Comparison of ENCODE assay signal across 9 cellular contexts in the genomic region with DNA sequence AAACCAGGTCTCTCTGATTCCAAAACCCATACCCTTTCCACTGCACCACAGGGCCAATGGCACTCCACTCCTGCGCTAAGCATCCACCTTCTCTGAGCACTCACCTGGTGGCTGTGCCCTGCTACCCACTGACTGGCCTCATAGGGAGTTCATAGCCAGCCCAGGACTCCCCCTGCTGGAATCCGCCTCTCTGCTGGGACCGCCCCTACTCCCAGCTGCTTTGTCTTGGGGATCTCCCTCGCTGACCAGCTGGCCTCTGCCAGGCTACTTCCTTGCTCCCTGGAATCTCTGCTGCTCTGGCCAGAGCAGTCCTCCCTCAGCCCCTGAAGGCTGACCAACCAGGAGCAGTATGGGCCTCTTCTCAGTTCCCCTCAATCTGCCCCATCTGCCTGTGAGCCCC.
DNase-seq lines count a peak whose midpoint lies in the region; ATAC-seq, FAIRE-seq and TF ChIP-seq lines count a peak whose summit lies in the region.
"Had no signal": no experiment of that assay in that cellular context is flagged by ENCODE, and none has a peak within 500 bp of the region (broad histone marks: within the 10 kb centered on the region; RNA-seq: fewer than 3 reads in every experiment).

No MANE protein-coding gene starts in this region.

- H3K4me2 ChIP-seq in H1 (ENCODE audit: insufficient read depth in 1 of 2, low read depth in 2 of 2, low read length in 2 of 2): peak overlapping the region in 1 of 2 experiments; percentile 15; a peak in 1 of 4 replicates

- peak; percentile 80 for ATAC-seq in GM19397 (IDR thresholded peaks at IDR 0.05; ENCODE audit: unreplicated experiment)
- ATAC-seq in HG03342 (IDR thresholded peaks at IDR 0.05; ENCODE audit: unreplicated experiment): peak; percentile 92

- CTCF ChIA-PET in H1 (lab: Charles Lee; ENCODE audit: partially characterized antibody): interaction anchor here (0.6 to 2.7 kb wide), 16 partner anchors 9 to 373 kb away, joined by 3 to 13 read pairs (median 4); no protein-coding TSS in a partner anchor

- no peak overlapping the region for H4K91ac ChIP-seq in H1 (replicated peaks; ENCODE audit: insufficient read length, low read length)

- peak; percentile 12; the same call in 1 of the 2 replicates for TF ChIP-seq CTCF in C4-2B (conservative IDR thresholded peaks at IDR 0.05)
- peak; percentile 59 to 68 (median 62) for TF ChIP-seq CTCF in H1 (IDR thresholded peaks at IDR 0.05; ENCODE audit: control extremely low read depth in 1 of 3, insufficient read depth in 1 of 3, low read depth in 1 of 3, low read length in 3 of 3)
- no peak for TF ChIP-seq CTCF in CD14-positive monocyte (IDR thresholded peaks at IDR 0.05)

- peak overlapping the region; percentile 18; the same call in 1 of the 2 replicates for H2AFZ ChIP-seq in H1 (ENCODE audit: low read length)

- H2BK15ac ChIP-seq in H1 (ENCODE audit: low read length): no peak overlapping the region; the same call in 1 of the 2 replicates

- no peak overlapping the region for H2BK5ac ChIP-seq in H1 (ENCODE audit: low read depth, low read length)

- H3K4me1 Mint-ChIP-seq in CD14-positive monocyte (no peaks in the 10 kb centered on the region), immature natural killer cell (no peaks in the 10 kb centered on the region)

- no peak overlapping the region for H3K18ac ChIP-seq in H1 (ENCODE audit: extremely low read depth, low read length)

- H3K27me3 ChIP-seq in H1 (replicated peaks in 1 of 4; ENCODE audit: control insufficient read depth in 3 of 4, extremely low read depth in 1 of 4, insufficient read depth in 3 of 4, low read length in 3 of 4): no peaks in the 10 kb centered on the region

- H3K23ac ChIP-seq in H1 (ENCODE audit: insufficient read length): no peak overlapping the region

- H3K56ac ChIP-seq in H1 (replicated peaks; ENCODE audit: insufficient read length, low read depth, low read length): no peak overlapping the region

- no peak overlapping the region for H2BK12ac ChIP-seq in H1 (ENCODE audit: low read depth, low read length)

- H3K14ac ChIP-seq in H1 (ENCODE audit: insufficient read length): no peak overlapping the region

- FAIRE-seq in H1 (lab: Jason Lieb, UNC): peak; percentile 52

- no peaks in the 10 kb centered on the region for H3K36me3 Mint-ChIP-seq in CD14-positive monocyte
- no peaks in the 10 kb centered on the region for H3K36me3 Mint-ChIP-seq in immature natural killer cell

- no peaks in the 10 kb centered on the region for H3K36me3 ChIP-seq in H1 (ENCODE audit: control insufficient read depth in 2 of 4, insufficient read depth in 4 of 4, low read length in 3 of 4)
- H3K36me3 ChIP-seq: heart left ventricle had no signal

- no peak overlapping the region for H3K9ac ChIP-seq in H1 (replicated peaks in 1 of 4; ENCODE audit: extremely low read depth in 1 of 4, low read depth in 3 of 4, low read length in 3 of 4)

- DNase-seq in H1 (ENCODE audit: low read depth in 1 of 2, low spot score in 2 of 2) (peak; percentile 67 to 73), CD14-positive monocyte (ENCODE audit: low spot score) (no peak), immature natural killer cell (no peak), caudate nucleus (lab: John Stamatoyannopoulos, UW) (no peak), RKO (ENCODE audit: low spot score) (no peak)
- DNase-seq: heart left ventricle had no signal

- H3K4me1 ChIP-seq in H1 (replicated peaks in 1 of 4; ENCODE audit: control insufficient read depth in 3 of 4, insufficient read depth in 4 of 4, low read length in 3 of 4): peaks cover 0 to 4% (median 2%) of the 10 kb centered on the region in 4 experiments; a peak in 4 of 7 replicates
- H3K4me1 ChIP-seq: heart left ventricle had no signal

- H3K79me1 ChIP-seq in H1 (ENCODE audit: low read depth, low read length): no peaks in the 10 kb centered on the region

- no peak for TF ChIP-seq EP300 in H1 (IDR thresholded peaks at IDR 0.05; ENCODE audit: borderline replicate concordance in 1 of 2, low read depth in 2 of 2, low read length in 2 of 2)

- H3K4me3 ChIP-seq in H1 (ENCODE audit: extremely low read depth in 1 of 4, insufficient read depth in 2 of 4, low read depth in 3 of 4, low read length in 4 of 4): no peak overlapping the region
- H3K4me3 ChIP-seq: heart left ventricle had no signal

- no peak for TF ChIP-seq POLR2A in H1 (IDR thresholded peaks at IDR 0.05; ENCODE audit: control extremely low read depth in 1 of 2, low read depth in 2 of 2, low read length in 2 of 2)

- no peak overlapping the region for H3K4ac ChIP-seq in H1 (replicated peaks; ENCODE audit: insufficient read length, low read depth, low read length)

- H2BK20ac ChIP-seq in H1 (ENCODE audit: low read length): no peak overlapping the region

- H4K5ac ChIP-seq in H1 (ENCODE audit: insufficient read length, low read depth, low read length): no peak overlapping the region

- H3K4me3 Mint-ChIP-seq in CD14-positive monocyte (no peak overlapping the region), immature natural killer cell (no peak overlapping the region)

- intact Hi-C loops in CD14-positive monocyte (cut with micrococcal nuclease): no loop called here

- H2AK5ac ChIP-seq in H1 (ENCODE audit: low read depth, low read length): no peak overlapping the region

- 21% methylated on average over 4 of the region's 4 CpGs; no CpG with 5 or more reads in 1 of the 2 experiments for WGBS in H1 (ENCODE audit: extremely low coverage in 1 of 2, insufficient coverage in 1 of 2, insufficient read length in 1 of 2, insufficient replicate concordance in 2 of 2, low coverage in 1 of 2, low lambda C conversion rate in 2 of 2, missing lambda C conversion rate in 1 of 2), 2 experiments

- peak; percentile 48 to 65; a peak in 3 of 4 replicates for TF ChIP-seq RAD21 in H1 (IDR thresholded peaks at IDR 0.05 in 1 of 2, conservative IDR thresholded peaks at IDR 0.05 in 1 of 2; ENCODE audit: low read depth in 2 of 2, low read length in 2 of 2)

- H2BK120ac ChIP-seq in H1 (replicated peaks; ENCODE audit: low read depth, low read length): no peak overlapping the region

- H4K20me1 ChIP-seq in H1 (replicated peaks in 1 of 2; ENCODE audit: control insufficient read depth in 1 of 2, insufficient read depth in 2 of 2, low read length in 2 of 2): no peaks in the 10 kb centered on the region

- H3K9me3 ChIP-seq in H1 (ENCODE audit: insufficient read depth in 2 of 2, low read depth in 1 of 2, low read length in 1 of 2): no peaks in the 10 kb centered on the region
- H3K9me3 ChIP-seq: heart left ventricle had no signal

- H3K23me2 ChIP-seq in H1 (ENCODE audit: low read depth, low read length): no peaks in the 10 kb centered on the region

- H3K27ac Mint-ChIP-seq in CD14-positive monocyte: no peak overlapping the region
- H3K27ac Mint-ChIP-seq in immature natural killer cell: no peak overlapping the region

- no peak overlapping the region for H3K27ac ChIP-seq in C4-2B
- no peak overlapping the region for H3K27ac ChIP-seq in H1 (ENCODE audit: low read depth, low read length)
- no peak overlapping the region for H3K27ac ChIP-seq in caudate nucleus (ENCODE audit: low read depth, low read length)
- H3K27ac ChIP-seq: heart left ventricle had no signal

- H3K9me3 Mint-ChIP-seq in CD14-positive monocyte (peaks cover 0 to 2% (median 0%) of the 10 kb centered on the region in 7 donors), immature natural killer cell (peaks cover 0 to 2% (median 0%) of the 10 kb centered on the region in 6 donors)

- H3K27me3 Mint-ChIP-seq in CD14-positive monocyte (ENCODE audit: low read depth in 3 of 3): peaks cover under 1 to 2% (median 1%) of the 10 kb centered on the region in 3 donors
- H3K27me3 Mint-ChIP-seq in immature natural killer cell (ENCODE audit: low read depth in 3 of 3): peaks cover 0 to 4% (median 0%) of the 10 kb centered on the region in 3 donors

- POLR2A ChIA-PET in H1 (lab: Charles Lee; ENCODE audit: partially characterized antibody): no interaction called here

- H3K79me2 ChIP-seq in H1 (ENCODE audit: control insufficient read depth in 1 of 2, insufficient read depth in 2 of 2, low read length in 2 of 2): no peaks in the 10 kb centered on the region

- H4K8ac ChIP-seq in H1 (ENCODE audit: extremely low read depth, insufficient read depth, low read length): no peak overlapping the region

TF ChIP-seq in H1, 55 proteins besides CTCF, POLR2A, EP300 and RAD21 (continues in another document):
- TF ChIP-seq ASH2L (IDR thresholded peaks at IDR 0.05; ENCODE audit: low read length) (no peak), RBBP5 (IDR thresholded peaks at IDR 0.05; ENCODE audit: borderline replicate concordance, low read depth, low read length) (no peak), SRF (IDR thresholded peaks at IDR 0.05; ENCODE audit: low read depth, low read length) (no peak), TEAD4 (IDR thresholded peaks at IDR 0.05; ENCODE audit: low read depth, low read length) (peak; percentile 69; the same call in 1 of the 2 replicates), SAP30 (IDR thresholded peaks at IDR 0.05; ENCODE audit: insufficient read depth, insufficient replicate concordance, low read length) (no peak), SIN3A (conservative IDR thresholded peaks at IDR 0.05 in 1 of 2, IDR thresholded peaks at IDR 0.05 in 1 of 2; ENCODE audit: low read depth in 1 of 2, low read length in 2 of 2) (peak in 1 of 2 experiments; percentile 71; a peak in 1 of 4 replicates), HDAC2 (IDR thresholded peaks at IDR 0.05; ENCODE audit: borderline replicate concordance in 1 of 2, low read depth in 2 of 2, low read length in 2 of 2) (0 out of 4 replicates have a peak, but pooled peaks of 1 of the 2 experiments have one; percentile 73), PHF8 (conservative IDR thresholded peaks at IDR 0.05; ENCODE audit: low read depth, low read length) (no peak), CREB1 (IDR thresholded peaks at IDR 0.05) (no peak), KDM5A (IDR thresholded peaks at IDR 0.05; ENCODE audit: low read length) (no peak), CBX5 (IDR thresholded peaks at IDR 0.05; ENCODE audit: low read depth, low read length) (no peak), TBP (IDR thresholded peaks at IDR 0.05; ENCODE audit: low read depth, low read length) (peak; percentile 45; the same call in 1 of the 2 replicates), RXRA (IDR thresholded peaks at IDR 0.05; ENCODE audit: insufficient read depth, low read depth, low read length) (no peak), TCF12 (IDR thresholded peaks at IDR 0.05; ENCODE audit: low read depth, low read length) (0 out of 2 replicates have a peak, but pooled peaks have one; percentile 29), YY1 (IDR thresholded peaks at IDR 0.05; ENCODE audit: low read depth, low read length) (peak; percentile 49; the same call in 1 of the 2 replicates)
- TF ChIP-seq, protein P1, sequence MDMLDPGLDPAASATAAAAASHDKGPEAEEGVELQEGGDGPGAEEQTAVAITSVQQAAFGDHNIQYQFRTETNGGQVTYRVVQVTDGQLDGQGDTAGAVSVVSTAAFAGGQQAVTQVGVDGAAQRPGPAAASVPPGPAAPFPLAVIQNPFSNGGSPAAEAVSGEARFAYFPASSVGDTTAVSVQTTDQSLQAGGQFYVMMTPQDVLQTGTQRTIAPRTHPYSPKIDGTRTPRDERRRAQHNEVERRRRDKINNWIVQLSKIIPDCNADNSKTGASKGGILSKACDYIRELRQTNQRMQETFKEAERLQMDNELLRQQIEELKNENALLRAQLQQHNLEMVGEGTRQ (IDR thresholded peaks at IDR 0.05; ENCODE audit: low read length): no peak

Comparison
In these comparisons a context has a peak if more than half of its experiments do, and no peak if none do; other contexts are left out.
1. DNase-seq: peak in H1 (2 of 2); none in CD14-positive monocyte (single experiment), immature natural killer cell (0 of 3), caudate nucleus (0 of 61) and RKO (single experiment).